In the genomic region with DNA sequence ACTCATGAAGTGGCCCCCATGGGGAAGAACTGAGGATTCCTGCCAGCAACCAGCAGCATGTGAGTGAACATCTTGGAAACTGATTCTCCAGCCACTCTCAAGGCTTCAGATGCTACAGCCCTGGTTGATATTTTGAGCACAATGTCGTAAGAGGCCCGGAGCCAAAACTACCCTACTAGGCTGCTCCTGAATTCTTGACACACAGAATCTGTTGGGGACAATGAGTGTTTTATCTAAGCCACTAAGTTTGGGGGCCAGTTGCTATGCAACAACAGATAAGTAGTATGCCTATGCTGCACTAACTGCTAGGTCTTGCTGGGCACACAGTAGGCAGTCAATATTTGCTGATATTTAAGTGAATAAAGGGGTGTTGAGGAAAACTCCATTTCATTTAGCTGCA, we compare ENCODE assay signal across 35 cellular contexts.
"Had no signal": no experiment of that assay in that cellular context is flagged by ENCODE, and none has a peak within 500 bp of the region (broad histone marks: within the 10 kb centered on the region; RNA-seq: fewer than 3 reads in every experiment).

No MANE protein-coding gene starts in this region.

- H3K27ac Mint-ChIP-seq: activated B cell treated with CpG ODN at 0.5 μM for 24 hours; activated CD4-positive, alpha-beta memory T cell treated with anti-CD3 and anti-CD28 coated beads for 36 hours; activated naive CD4-positive, alpha-beta T cell treated with anti-CD3 and anti-CD28 coated beads for 36 hours; activated naive CD8-positive, alpha-beta T cell; activated naive CD8-positive, alpha-beta T cell treated with anti-CD3 and anti-CD28 coated beads, Interleukin-2, amount 50 U/mL, for 24 hours; activated T-helper 1 cell treated with anti-CD3 and anti-CD28 coated beads, Interleukin-12 subunit alpha, Interleukin-12 subunit beta, Interleukin-2, Interleukin-4 antibody, amounts not matched to agents 30 ng/mL and 10 ng/mL and 1 ng/mL, durations not matched to agents 14 hours and 24 hours and 36 hours had no signal

- H3K4me3 Mint-ChIP-seq: activated B cell treated with CpG ODN at 0.5 μM for 24 hours; activated CD4-positive, alpha-beta memory T cell treated with anti-CD3 and anti-CD28 coated beads for 36 hours; activated naive CD4-positive, alpha-beta T cell treated with anti-CD3 and anti-CD28 coated beads for 36 hours; activated naive CD8-positive, alpha-beta T cell; activated naive CD8-positive, alpha-beta T cell treated with anti-CD3 and anti-CD28 coated beads, Interleukin-2, amount 50 U/mL, for 24 hours; activated T-cell treated with anti-CD3 and anti-CD28 coated beads, Interleukin-2, amount 50 U/mL, for 4 hours; activated T-helper 1 cell treated with anti-CD3 and anti-CD28 coated beads, Interleukin-12 subunit alpha, Interleukin-12 subunit beta, Interleukin-2, Interleukin-4 antibody, amounts not matched to agents 30 ng/mL and 10 ng/mL and 1 ng/mL, durations not matched to agents 14 hours and 24 hours and 36 hours; central memory CD8-positive, alpha-beta T cell had no signal

- H3K4me3 ChIP-seq: MG63, Peyer's patch had no signal

- H3K27me3 Mint-ChIP-seq: activated B cell treated with CpG ODN at 0.5 μM for 24 hours; activated naive CD8-positive, alpha-beta T cell; activated naive CD8-positive, alpha-beta T cell treated with anti-CD3 and anti-CD28 coated beads, Interleukin-2, amount 50 U/mL, for 24 hours; central memory CD8-positive, alpha-beta T cell had no signal

- H3K9me3 ChIP-seq: MG63, Peyer's patch had no signal

- H3K36me3 ChIP-seq: brain microvascular endothelial cell, MG63, Peyer's patch had no signal

- H3K27me3 ChIP-seq: brain microvascular endothelial cell, MG63, Peyer's patch had no signal

- DNase-seq: activated B cell treated with CpG ODN at 0.5 μM for 24 hours; activated CD4-positive, alpha-beta memory T cell treated with anti-CD3 and anti-CD28 coated beads for 36 hours; activated CD4-positive, alpha-beta T cell treated with anti-CD3 and anti-CD28 coated beads for 4 hours; activated CD4-positive, alpha-beta T cell treated with anti-CD3 and anti-CD28 coated beads, Interleukin-2, amount 50 U/mL, for 1 hour; activated CD4-positive, CD25-positive, alpha-beta regulatory T cell treated with anti-CD3 and anti-CD28 coated beads, Interleukin-2, amount 50 U/mL, for 72 hours; activated CD8-positive, alpha-beta memory T cell treated with anti-CD3 and anti-CD28 coated beads, Interleukin-2, amount 50 U/mL, for 4 hours; activated gamma-delta T cell treated with Interleukin-2 at 50 U/mL for 16 hours; activated naive CD4-positive, alpha-beta T cell treated with anti-CD3 and anti-CD28 coated beads for 36 hours; activated naive CD8-positive, alpha-beta T cell treated with anti-CD3 and anti-CD28 coated beads, Interleukin-2, amount 50 U/mL, for 24 hours; activated T-cell treated with anti-CD3 and anti-CD28 coated beads for 4 hours; activated T-cell treated with anti-CD3 and anti-CD28 coated beads, Interleukin-2, amount 50 U/mL, for 4 hours; anterior cingulate cortex; brain microvascular endothelial cell; Kasumi-1; KG1; MG63; NCI-H1048; NCI-H1105 treated with DMSO at 0.1 percent for 48 hours; NCI-H1436; NCI-H187; NCI-H2029 treated with DMSO at 0.1 percent for 48 hours; NCI-H2107; NCI-H226; NCI-H510A; PC-3; Peyer's patch; RPMI8226; SW 1271; T-helper 1 cell; T-helper 2 cell; T-helper 9 cell had no signal

- H3K4me1 Mint-ChIP-seq: activated naive CD8-positive, alpha-beta T cell treated with anti-CD3 and anti-CD28 coated beads, Interleukin-2, amount 50 U/mL, for 24 hours; central memory CD8-positive, alpha-beta T cell had no signal

- ATAC-seq: activated naive CD8-positive, alpha-beta T cell treated with anti-CD3 and anti-CD28 coated beads, Interleukin-2, amount 50 U/mL, for 24 hours; activated T-cell treated with anti-CD3 and anti-CD28 coated beads, Interleukin-2, amount 50 U/mL, for 4 hours; PC-3 had no signal

- H3K36me3 Mint-ChIP-seq: activated CD4-positive, alpha-beta memory T cell treated with anti-CD3 and anti-CD28 coated beads for 36 hours; activated naive CD8-positive, alpha-beta T cell had no signal

- H3K9me3 Mint-ChIP-seq: activated B cell treated with CpG ODN at 0.5 μM for 24 hours; activated CD4-positive, alpha-beta memory T cell treated with anti-CD3 and anti-CD28 coated beads for 36 hours; activated naive CD4-positive, alpha-beta T cell treated with anti-CD3 and anti-CD28 coated beads for 36 hours; activated naive CD8-positive, alpha-beta T cell treated with anti-CD3 and anti-CD28 coated beads, Interleukin-2, amount 50 U/mL, for 24 hours; activated T-cell treated with anti-CD3 and anti-CD28 coated beads, Interleukin-2, amount 50 U/mL, for 4 hours; central memory CD8-positive, alpha-beta T cell had no signal

- H3K27ac ChIP-seq: brain microvascular endothelial cell, Peyer's patch, VCaP had no signal

- H3K4me1 ChIP-seq: Peyer's patch had no signal
